In genomic region chr16:89033796-89034572, GRCh38 we compare ENCODE assay signal across 29 cellular contexts. TPM values are rescaled to one million over a fixed set of nuclear protein-coding genes. Genes with fewer than 3 reads are reported as not detected.
DNase-seq lines count a peak whose midpoint lies in the region; ATAC-seq, FAIRE-seq and TF ChIP-seq lines count a peak whose summit lies in the region.
"Had no signal": no experiment of that assay in that cellular context is flagged by ENCODE, and none has a peak within 500 bp of the region (broad histone marks: within the 10 kb centered on the region; RNA-seq: fewer than 3 reads in every experiment).

No MANE protein-coding gene starts in this region.

- CTCF ChIA-PET in GM12878 (lab: Yijun Ruan, JAX) = no interaction called here

- no peak overlapping the region for H3K4me3 ChIP-seq in heart left ventricle
- no peak overlapping the region for H3K4me3 ChIP-seq in left ventricle myocardium inferior
- no peak overlapping the region for H3K4me3 ChIP-seq in GM12878
- H3K4me3 ChIP-seq: body of pancreas, lung, testis, uterus had no signal

- peaks cover 4% of the 10 kb centered on the region for H3K27me3 Mint-ChIP-seq in memory B cell

- no peaks in the 10 kb centered on the region for H4K20me1 ChIP-seq in GM12878 (ENCODE audit: control insufficient read depth, insufficient read depth)

- H3K27ac Mint-ChIP-seq in memory B cell = peak overlapping the region; percentile 87
- H3K27ac Mint-ChIP-seq: activated CD8-positive, alpha-beta T cell treated with anti-CD3 and anti-CD28 coated beads, Interleukin-2, amount 10 ng/mL, durations not matched to agents 7 days and 5 days; effector memory CD8-positive, alpha-beta T cell; WTC11 had no signal

- H3K27ac ChIP-seq in heart left ventricle (no peak overlapping the region), left ventricle myocardium inferior (replicated peaks) (no peak overlapping the region), GM12878 (ENCODE audit: control insufficient read depth, insufficient read depth) (no peak overlapping the region)
- H3K27ac ChIP-seq: body of pancreas, testis, uterus had no signal

- no peak overlapping the region for H3K4me2 ChIP-seq in GM12878 (ENCODE audit: control insufficient read depth, insufficient read depth)

- FAIRE-seq in GM12878 (lab: Jason Lieb, UNC) (no peak), urothelium cell line (lab: Jason Lieb, UNC) (peak; percentile 87)
- FAIRE-seq: colon, GM12892 had no signal

- no peaks in the 10 kb centered on the region for H3K79me2 ChIP-seq in GM12878 (ENCODE audit: control insufficient read depth, insufficient read depth, low read length)

- H3K9ac ChIP-seq in GM12878 (ENCODE audit: control insufficient read depth, insufficient read depth, low read length) = no peak overlapping the region

- TF ChIP-seq RAD21 in GM12878 (IDR thresholded peaks at IDR 0.05; ENCODE audit: insufficient read depth, low read depth, low read length) = no peak

- peaks cover 2% of the 10 kb centered on the region for H3K36me3 Mint-ChIP-seq in memory B cell
- H3K36me3 Mint-ChIP-seq: WTC11 had no signal

- peaks cover 0 to 8% (median 0%) of the 10 kb centered on the region in 12 donors for H3K9me3 ChIP-seq in heart left ventricle
- peaks cover 12% of the 10 kb centered on the region for H3K9me3 ChIP-seq in left ventricle myocardium inferior (replicated peaks)
- peaks cover 3% of the 10 kb centered on the region for H3K9me3 ChIP-seq in GM12878 (replicated peaks; ENCODE audit: control insufficient read depth, insufficient read depth, low read length)
- H3K9me3 ChIP-seq: body of pancreas, testis, uterus had no signal

- peak in 3 of 5 donors; percentile 11 to 46 (median 18) for DNase-seq in heart left ventricle
- DNase-seq in left ventricle myocardium inferior = no peak
- DNase-seq in GM12878 (ENCODE audit: low read depth, low spot score) = no peak
- no peak for DNase-seq in memory B cell (ENCODE audit: low spot score in 2 of 2)
- no peak for DNase-seq in urothelium cell line (ENCODE audit: low spot score)
- DNase-seq in central memory CD4-positive, alpha-beta T cell = no peak
- DNase-seq: activated CD8-positive, alpha-beta T cell treated with anti-CD3 and anti-CD28 coated beads, Interleukin-2, amount 10 ng/mL, durations not matched to agents 7 days and 5 days; body of pancreas; C1 segment of cervical spinal cord; Calu3; effector memory CD8-positive, alpha-beta T cell; foreskin melanocyte; IMR-90; NCI-H1092 treated with DMSO at 0.1 percent for 48 hours; NCI-H1930; NCI-H774; retina; stimulated activated CD4-positive, alpha-beta T cell treated with anti-CD3 and anti-CD28 coated beads, Interleukin-4, amount 100 ng/mL, for 1 hour; stimulated activated naive B cell treated with anti-CD40 and anti-IgM and Interleukin-4, amounts not matched to agents 10 μg/mL and 1 μg/mL and 100 μg/mL, for 72 hours; testis; uterus had no signal

- TF ChIP-seq POLR2A in heart left ventricle (IDR thresholded peaks at IDR 0.05) = no peak
- TF ChIP-seq POLR2A in GM12878 (IDR thresholded peaks at IDR 0.05; ENCODE audit: low read depth, low read length) = no peak

- H3K4me1 ChIP-seq in heart left ventricle (peaks cover 0 to 17% (median 0%) of the 10 kb centered on the region in 12 donors), left ventricle myocardium inferior (no peaks in the 10 kb centered on the region), GM12878 (ENCODE audit: control insufficient read depth, insufficient read depth, low read length) (peaks cover 21% of the 10 kb centered on the region)
- H3K4me1 ChIP-seq: body of pancreas, testis, uterus had no signal

- in situ Hi-C loops in GM12878 (cut with MboI) = no loop called here

- intact Hi-C loops in heart left ventricle (cut with DNase I) = no loop called here
- intact Hi-C loops in left ventricle myocardium inferior (cut with micrococcal nuclease) = no loop called here
- intact Hi-C loops in GM12878 (cut with micrococcal nuclease; ENCODE audit: unreplicated experiment) = loop anchor here (5.0 kb wide), 2 partner anchors 57 to 63 kb away; partner anchors contain the start of gene CBFA2T3

- RAD21 ChIA-PET in GM12878 (lab: Charles Lee; ENCODE audit: unreplicated experiment) = no interaction called here

- H3K4me1 Mint-ChIP-seq in memory B cell = peaks cover 40% of the 10 kb centered on the region

- no peak overlapping the region for H3K4me3 Mint-ChIP-seq in memory B cell
- H3K4me3 Mint-ChIP-seq: activated CD8-positive, alpha-beta T cell treated with anti-CD3 and anti-CD28 coated beads, Interleukin-2, amount 10 ng/mL, durations not matched to agents 7 days and 5 days; effector memory CD8-positive, alpha-beta T cell; stimulated activated naive B cell treated with anti-CD40 and anti-IgM and Interleukin-4, amounts not matched to agents 10 μg/mL and 1 μg/mL and 100 μg/mL, for 72 hours; WTC11 had no signal

- no peak for TF ChIP-seq EP300 in GM12878 (IDR thresholded peaks at IDR 0.05; ENCODE audit: borderline replicate concordance in 1 of 2, control insufficient read depth in 1 of 2, low read depth in 2 of 2, low read length in 2 of 2)

- no peaks in the 10 kb centered on the region for H3K36me3 ChIP-seq in heart left ventricle
- no peaks in the 10 kb centered on the region for H3K36me3 ChIP-seq in left ventricle myocardium inferior
- H3K36me3 ChIP-seq in GM12878 (ENCODE audit: control insufficient read depth in 2 of 2, insufficient read depth in 2 of 2, low read length in 1 of 2) = no peaks in the 10 kb centered on the region
- H3K36me3 ChIP-seq: uterus had no signal

- SMC1A ChIA-PET in GM12878 (lab: Charles Lee; ENCODE audit: uncharacterized antibody, unreplicated experiment) = interaction anchor here (0.7 kb wide), 1 partner anchor 937 kb away, joined by 3 read pairs; no protein-coding TSS in a partner anchor

- peaks cover 2% of the 10 kb centered on the region for H3K9me3 Mint-ChIP-seq in memory B cell
- H3K9me3 Mint-ChIP-seq: effector memory CD8-positive, alpha-beta T cell had no signal

- ATAC-seq in heart left ventricle (no peak), GM12878 (no peak), memory B cell (ENCODE audit: low read depth) (no peak), GM21576 (IDR thresholded peaks at IDR 0.05; ENCODE audit: unreplicated experiment) (no peak), HG02763 (IDR thresholded peaks at IDR 0.05; ENCODE audit: unreplicated experiment) (no peak)
- ATAC-seq: activated CD8-positive, alpha-beta T cell treated with anti-CD3 and anti-CD28 coated beads, Interleukin-2, amount 10 ng/mL, durations not matched to agents 7 days and 5 days; body of pancreas; effector memory CD8-positive, alpha-beta T cell; esophagus mucosa; stimulated activated naive B cell treated with anti-CD40 and anti-IgM and Interleukin-4, amounts not matched to agents 10 μg/mL and 1 μg/mL and 100 μg/mL, for 72 hours; WTC11 had no signal

- WGBS in heart left ventricle, 4 donors = 87 to 88% (median 87%) methylated on average over 25 to 31 of the region's 31 CpGs
- WGBS in GM12878 (ENCODE audit: insufficient coverage, insufficient replicate concordance, low lambda C conversion rate, missing lambda C conversion rate) = 87% methylated on average over 30 of the region's 31 CpGs

- peaks cover 0 to 40% (median 12%) of the 10 kb centered on the region in 9 donors for H3K27me3 ChIP-seq in heart left ventricle
- H3K27me3 ChIP-seq in left ventricle myocardium inferior (ENCODE audit: low read depth) = peaks cover 60% of the 10 kb centered on the region
- H3K27me3 ChIP-seq in GM12878 (replicated peaks in 1 of 2; ENCODE audit: control insufficient read depth in 2 of 2, insufficient read depth in 2 of 2, low read length in 1 of 2) = no peaks in the 10 kb centered on the region; a peak in 2 of 4 replicates
- H3K27me3 ChIP-seq: body of pancreas, testis, uterus had no signal

- no TSS peak for BruUV-seq in GM12878 (replicated peaks; lab: Mats Ljungman, UMichigan)

- H2AFZ ChIP-seq in GM12878 (ENCODE audit: control insufficient read depth, low read depth, low read length) = no peak overlapping the region

- TF ChIP-seq CTCF in heart left ventricle (IDR thresholded peaks at IDR 0.05) (no peak), left ventricle myocardium inferior (IDR thresholded peaks at IDR 0.05; ENCODE audit: borderline replicate concordance) (no peak), GM12878 (IDR thresholded peaks at IDR 0.05 in 2 of 3, conservative IDR thresholded peaks at IDR 0.05 in 1 of 3; ENCODE audit: control insufficient read depth in 2 of 3, extremely low read depth in 1 of 3, insufficient read depth in 1 of 3, low read depth in 3 of 3, low read length in 3 of 3) (no peak)

- POLR2A ChIA-PET in GM12878 (lab: Charles Lee) = no interaction called here

RNA-seq across cellular contexts. Expression of gene CBFA2T3, which starts 57.0 kb away (rescaled TPM):
- total RNA-seq in heart left ventricle = 10 to 100 TPM in 2 of 9 donors, 1 to 10 TPM in 7; 5.0 to 12.0 (median 5.8) TPM
- 10 to 100 TPM in 1 of 2 donors, 1 to 10 TPM in 1; 5.5 to 11.1 TPM for polyA plus RNA-seq in heart left ventricle
- total RNA-seq in left ventricle myocardium inferior = 8.6 TPM
- total RNA-seq in GM12878 (2013; cell fraction: nucleolus; rRNA removed) = 44.9 and 56.6 TPM in 2 replicates
- total RNA-seq in GM12878 (2014; rRNA removed) = 2.3 and 2.8 TPM in 2 replicates
- 1.3 and 1.5 TPM in 2 replicates for total RNA-seq in GM12878 (2014; rRNA removed; fragmentation: Illumina TruSeq; extraction: Trizol)
- total RNA-seq in GM12878 (2021) = 35.4 and 42.6 TPM in 2 replicates
- 4.5 TPM for polyA plus RNA-seq in GM12878 (2011; ENCODE audit: low read depth)
- polyA plus RNA-seq in GM12878 (2011; rRNA removed) = 0.75 and 1.6 TPM in 2 replicates
- 1.8 and 2.5 TPM in 2 replicates for polyA plus RNA-seq in GM12878 (2011; cell fraction: cytosol; rRNA removed)
- 18.7 and 22.6 TPM in 2 replicates for polyA plus RNA-seq in GM12878 (2011; cell fraction: nucleus; rRNA removed)
- 12.9 and 17.4 TPM in 2 replicates for polyA plus RNA-seq in GM12878 (2012)
- 5.6 and 6.6 TPM in 2 replicates for polyA plus RNA-seq in GM12878 (2014; fragmentation: Illumina TruSeq; extraction: Trizol)
- polyA plus RNA-seq in GM12878 (2014; fragmentation: Nextera tagmentation; extraction: Ambion mirVana) = 1 to 10 TPM in 1 of 2 experiments, under 1 TPM in 1; 0.69 to 1.5 TPM
- 10.2 and 15.6 TPM in 2 replicates for polyA plus RNA-seq in GM12878 (2014; rRNA removed)
- polyA plus RNA-seq in GM12878 (2016; fragmentation: Nextera tagmentation; extraction: Ambion mirVana) = 10 to 100 TPM; 14.2 to 14.9 TPM
- polyA minus RNA-seq in GM12878 (2011; rRNA and poly(A)+ RNA removed) = 1.7 and 7.0 TPM in 2 replicates
- polyA minus RNA-seq in GM12878 (2011; cell fraction: cytosol; rRNA and poly(A)+ RNA removed) = 4.5 and 5.3 TPM in 2 replicates
- polyA minus RNA-seq in GM12878 (2011; cell fraction: nucleus; rRNA and poly(A)+ RNA removed) = 4.8 and 7.7 TPM in 2 replicates
- total RNA-seq: activated CD8-positive, alpha-beta T cell treated with anti-CD3 and anti-CD28 coated beads, Interleukin-2, amount 10 ng/mL, durations not matched to agents 7 days and 5 days; Calu3; Daoy; IMR-90 had no signal
- polyA plus RNA-seq: IMR-90 had no signal

RNA-seq across cellular contexts. Expression of gene ACSF3, which starts 59.7 kb away (rescaled TPM):
- total RNA-seq in heart left ventricle (10 to 100 TPM; 10.3 to 26.3 (median 19.3) TPM), left ventricle myocardium inferior (16.7 TPM), GM12878 (2014; rRNA removed) (30.9 and 32.8 TPM in 2 replicates), GM12878 (2014; rRNA removed; fragmentation: Illumina TruSeq; extraction: Trizol) (18.5 and 20.7 TPM in 2 replicates), GM12878 (2021) (36.1 and 43.8 TPM in 2 replicates)
- polyA plus RNA-seq in heart left ventricle (10 to 100 TPM; 12.2 to 22.9 TPM), GM12878 (2011; rRNA removed) (15.1 and 17.8 TPM in 2 replicates), GM12878 (2014; fragmentation: Illumina TruSeq; extraction: Trizol) (15.6 and 16.9 TPM in 2 replicates), GM12878 (2014; fragmentation: Nextera tagmentation; extraction: Ambion mirVana) (1 to 10 TPM; 1.0 to 3.5 TPM), GM12878 (2014; rRNA removed) (36.8 and 39.3 TPM in 2 replicates), GM12878 (2016; fragmentation: Nextera tagmentation; extraction: Ambion mirVana) (10 to 100 TPM; 35.0 to 44.4 TPM)
- 60.4 and 72.7 TPM in 2 replicates for total RNA-seq in GM12878 (2013; cell fraction: nucleolus; rRNA removed)
- 7.5 TPM for polyA plus RNA-seq in GM12878 (2011; ENCODE audit: low read depth)
- polyA plus RNA-seq in GM12878 (2011; cell fraction: cytosol; rRNA removed) = 18.1 and 23.3 TPM in 2 replicates
- polyA plus RNA-seq in GM12878 (2011; cell fraction: nucleus; rRNA removed) = 28.8 and 39.9 TPM in 2 replicates
- 23.9 and 24.2 TPM in 2 replicates for polyA plus RNA-seq in GM12878 (2012)
- polyA minus RNA-seq in GM12878 (2011; rRNA and poly(A)+ RNA removed) = 16.5 and 25.4 TPM in 2 replicates
- 18.8 and 21.5 TPM in 2 replicates for polyA minus RNA-seq in GM12878 (2011; cell fraction: cytosol; rRNA and poly(A)+ RNA removed)
- 13.2 and 18.4 TPM in 2 replicates for polyA minus RNA-seq in GM12878 (2011; cell fraction: nucleus; rRNA and poly(A)+ RNA removed)

Comparison
In these comparisons a context has a peak if more than half of its experiments do, and no peak if none do; other contexts are left out.
1. DNase-seq: peak in heart left ventricle (3 of 5); none in left ventricle myocardium inferior (single experiment), GM12878 (single experiment), memory B cell (0 of 2), urothelium cell line (single experiment) and central memory CD4-positive, alpha-beta T cell (single experiment).